Comparison of ENCODE assay signal across 10 cellular contexts in genomic region chr20:64047968-64048401, GRCh38.
DNase-seq lines count a peak whose midpoint lies in the region; TF ChIP-seq lines count a peak whose summit lies in the region.
"Had no signal": no experiment of that assay in that cellular context is flagged by ENCODE, and none has a peak within 500 bp of the region (broad histone marks: within the 10 kb centered on the region; RNA-seq: fewer than 3 reads in every experiment).

No MANE protein-coding gene starts in this region.

- POLR2A ChIA-PET in HEK293 (lab: Yijun Ruan, JAX): interaction anchor here (1.3 to 1.4 kb wide), 2 partner anchors 9 to 15 kb away, joined by 4 to 5 read pairs; partner anchors contain the start of gene TCEA2

- H3K36me3 ChIP-seq in HEK293 (ENCODE audit: control insufficient read depth in 2 of 2, insufficient read depth in 1 of 2, low read length in 2 of 2) (peaks cover 0 to 5% of the 10 kb centered on the region in 2 experiments; a peak in 1 of 3 replicates), SK-N-MC (ENCODE audit: insufficient read depth, low read length) (peaks cover 13% of the 10 kb centered on the region)

- no peaks in the 10 kb centered on the region for H3K9me3 ChIP-seq in HEK293 (ENCODE audit: control insufficient read depth, insufficient read depth, low read depth, low read length)
- H3K9me3 ChIP-seq in SK-N-MC (ENCODE audit: low read depth, low read length): no peaks in the 10 kb centered on the region

- peaks cover 6% of the 10 kb centered on the region for H3K4me1 ChIP-seq in HEK293 (ENCODE audit: control insufficient read depth, insufficient read depth, low read length)

- H3K27ac ChIP-seq in HEK293 (ENCODE audit: extremely low read depth, low read depth, low read length) (no peak overlapping the region), SK-N-MC (0 out of 2 replicates have a peak overlapping the region, but pooled peaks have one; percentile 13), skin epidermis (peak overlapping the region in 7 of 21 experiments; percentile 6 to 77 (median 58))
- H3K27ac ChIP-seq: PC-9 had no signal

- TF ChIP-seq CTCF in HEK293 (tag by site-specific recombination; IDR thresholded peaks at IDR 0.05): no peak

- H3K9me3 Mint-ChIP-seq in activated T-cell treated with anti-CD3 and anti-CD28 coated beads, Interleukin-2, amount 50 U/mL, for 24 hours: no peaks in the 10 kb centered on the region

- DNase-seq in SK-N-MC (ENCODE audit: low read depth, low spot score) (no peak), NK-92 (lab: John Stamatoyannopoulos, UW; ENCODE audit: unreplicated experiment) (no peak)
- no peak for DNase-seq in stimulated activated CD4-positive, alpha-beta T cell treated with anti-CD3 and anti-CD28 coated beads, Interleukin-4, amount 100 ng/mL, for 4 hours
- no peak for DNase-seq in activated T-cell treated with anti-CD3 and anti-CD28 coated beads, Interleukin-2, amount 50 U/mL, for 24 hours
- DNase-seq: activated T-cell treated with anti-CD3 and anti-CD28 coated beads, Interleukin-2, amount 50 U/mL, for 48 hours; NCI-H2029 treated with DMSO at 0.1 percent for 48 hours; PC-9 had no signal

- peaks cover 7% of the 10 kb centered on the region for H3K4me1 Mint-ChIP-seq in activated T-cell treated with anti-CD3 and anti-CD28 coated beads, Interleukin-2, amount 50 U/mL, for 24 hours (ENCODE audit: low read depth)

- H3K36me3 Mint-ChIP-seq in activated T-cell treated with anti-CD3 and anti-CD28 coated beads, Interleukin-2, amount 50 U/mL, for 24 hours (ENCODE audit: low read depth): no peaks in the 10 kb centered on the region

- CTCF ChIA-PET in HEK293 (lab: Yijun Ruan, JAX): interaction anchor here (0.7 kb wide), 1 partner anchor 35 kb away, joined by 3 read pairs; no protein-coding TSS in a partner anchor

- H3K4me3 ChIP-seq in HEK293 (ENCODE audit: low read depth, low read length) (no peak overlapping the region), SK-N-MC (peak overlapping the region; percentile 83), iPS-11a (ENCODE audit: low read depth, low read length) (peak overlapping the region; percentile 17), skin epidermis (peak overlapping the region; percentile 24 to 52 (median 27))
- H3K4me3 ChIP-seq: PC-9 had no signal

- H3K27ac Mint-ChIP-seq in activated T-cell treated with anti-CD3 and anti-CD28 coated beads, Interleukin-2, amount 50 U/mL, for 24 hours: no peak overlapping the region

- H3K4me3 Mint-ChIP-seq in activated T-cell treated with anti-CD3 and anti-CD28 coated beads, Interleukin-2, amount 50 U/mL, for 24 hours: no peak overlapping the region

- H3K27me3 Mint-ChIP-seq in activated T-cell treated with anti-CD3 and anti-CD28 coated beads, Interleukin-2, amount 50 U/mL, for 24 hours: peaks cover 58% of the 10 kb centered on the region

- H3K9ac ChIP-seq in SK-N-MC (ENCODE audit: insufficient read length): peak overlapping the region; percentile 74

TF ChIP-seq in HEK293, 187 proteins besides CTCF, POLR2A, EP300 and RAD21:
- TF ChIP-seq ZBTB8A (tag by site-specific recombination; IDR thresholded peaks at IDR 0.05) (0 out of 2 replicates have a peak, but pooled peaks have one; percentile 22), AEBP2 (tag by site-specific recombination; IDR thresholded peaks at IDR 0.05; ENCODE audit: borderline replicate concordance) (no peak)
